Comparison of ENCODE assay signal across 15 cellular contexts in the genomic region with DNA sequence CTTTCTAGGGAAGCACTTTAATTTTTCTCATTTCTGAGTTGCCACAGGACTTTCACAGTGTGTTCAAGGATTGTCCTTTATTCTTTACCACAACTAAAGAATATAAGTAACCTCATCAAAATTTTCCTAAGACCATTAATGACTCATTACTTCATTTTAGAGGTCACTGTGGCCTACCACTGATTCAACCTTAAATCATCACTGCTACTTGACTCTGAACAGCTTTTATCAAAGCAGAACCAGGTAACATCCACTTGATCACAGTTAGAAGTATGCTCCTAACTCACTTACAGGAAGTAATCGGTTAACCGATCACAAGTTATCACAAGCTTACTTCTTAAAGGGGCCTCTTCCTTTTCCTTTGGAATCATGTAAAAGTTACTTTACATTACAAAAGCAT. TPM values are rescaled to one million over a fixed set of nuclear protein-coding genes. Genes with fewer than 3 reads are reported as not detected.
DNase-seq lines count a peak whose midpoint lies in the region; ATAC-seq and TF ChIP-seq lines count a peak whose summit lies in the region.
"Had no signal": no experiment of that assay in that cellular context is flagged by ENCODE, and none has a peak within 500 bp of the region (broad histone marks: within the 10 kb centered on the region; RNA-seq: fewer than 3 reads in every experiment).

No MANE protein-coding gene starts in this region.

- CTCF ChIA-PET in mammary epithelial cell (lab: Charles Lee; ENCODE audit: low non-redundant PET), result no interaction called here
- CTCF ChIA-PET in activated CD8-positive, alpha-beta T cell treated with anti-CD3 and anti-CD28 coated beads, Interleukin-2, amount 10 ng/mL, durations not matched to agents 7 days and 5 days (lab: Charles Lee), result interaction anchor here (1.2 kb wide), 1 partner anchor 54 kb away, joined by 5 read pairs; no protein-coding TSS in a partner anchor

- no peak for TF ChIP-seq POLR2A in breast epithelium (IDR thresholded peaks at IDR 0.05)

- in situ Hi-C loops in mammary epithelial cell (cut with MboI; ENCODE audit: low sequenced_read_pairs in 2 of 2), result no loop called here

- H3K9ac ChIP-seq in mammary epithelial cell (ENCODE audit: insufficient read depth, low read length), result no peak overlapping the region

- DNase-seq in mammary epithelial cell, result peak; percentile 39
- no peak for DNase-seq in breast epithelium (ENCODE audit: low spot score in 2 of 2)
- DNase-seq in amniotic epithelial cell (ENCODE audit: low read depth), result peak; percentile 48
- DNase-seq in left lung, result no peak
- no peak for DNase-seq in D341Med (ENCODE audit: low spot score)
- no peak for DNase-seq in activated CD8-positive, alpha-beta T cell treated with anti-CD3 and anti-CD28 coated beads, Interleukin-2, amount 10 ng/mL, durations not matched to agents 7 days and 5 days
- DNase-seq in NCI-H345 (lab: John Stamatoyannopoulos, UW), result no peak
- DNase-seq in NCI-H748 treated with DMSO at 0.1 percent for 48 hours (lab: John Stamatoyannopoulos, UW), result no peak
- DNase-seq: activated CD4-positive, alpha-beta T cell treated with anti-CD3 and anti-CD28 coated beads, Interleukin-2, amount 50 U/mL, for 48 hours; aorta; immature natural killer cell; NCI-H1105; posterior cingulate gyrus; testis had no signal

- peaks cover 4% of the 10 kb centered on the region for H3K4me1 Mint-ChIP-seq in activated CD8-positive, alpha-beta T cell treated with anti-CD3 and anti-CD28 coated beads, Interleukin-2, amount 10 ng/mL, durations not matched to agents 7 days and 5 days (ENCODE audit: low read depth)

- TF ChIP-seq CTCF in mammary epithelial cell (conservative IDR thresholded peaks at IDR 0.05 in 1 of 2, IDR thresholded peaks at IDR 0.05 in 1 of 2; ENCODE audit: extremely low read depth in 1 of 2, insufficient read depth in 1 of 2, low read depth in 1 of 2, low read length in 2 of 2) (no peak), breast epithelium (IDR thresholded peaks at IDR 0.05) (no peak), left lung (IDR thresholded peaks at IDR 0.05) (no peak)

- H3K9me3 Mint-ChIP-seq in activated CD8-positive, alpha-beta T cell treated with anti-CD3 and anti-CD28 coated beads, Interleukin-2, amount 10 ng/mL, durations not matched to agents 7 days and 5 days (ENCODE audit: insufficient read depth), result no peaks in the 10 kb centered on the region
- H3K9me3 Mint-ChIP-seq: immature natural killer cell had no signal

- POLR2A ChIA-PET in activated CD8-positive, alpha-beta T cell treated with anti-CD3 and anti-CD28 coated beads, Interleukin-2, amount 10 ng/mL, durations not matched to agents 7 days and 5 days (lab: Charles Lee), result no interaction called here

- intact Hi-C loops in mammary epithelial cell (cut with micrococcal nuclease), result no loop called here
- intact Hi-C loops in breast epithelium (cut with DNase I; ENCODE audit: low total_unique reads), result no loop called here
- intact Hi-C loops in left lung (cut with DNase I), result no loop called here

- H3K36me3 ChIP-seq in mammary epithelial cell (ENCODE audit: insufficient read depth, low read length) (no peaks in the 10 kb centered on the region), breast epithelium (no peaks in the 10 kb centered on the region), left lung (no peaks in the 10 kb centered on the region)

- peaks cover 3% of the 10 kb centered on the region for H3K27me3 ChIP-seq in mammary epithelial cell (ENCODE audit: insufficient read depth, low read length)
- H3K27me3 ChIP-seq in breast epithelium, result no peaks in the 10 kb centered on the region
- H3K27me3 ChIP-seq in left lung, result no peaks in the 10 kb centered on the region
- H3K27me3 ChIP-seq: testis had no signal

- no peaks in the 10 kb centered on the region for H3K36me3 Mint-ChIP-seq in activated CD8-positive, alpha-beta T cell treated with anti-CD3 and anti-CD28 coated beads, Interleukin-2, amount 10 ng/mL, durations not matched to agents 7 days and 5 days (ENCODE audit: low read depth)
- H3K36me3 Mint-ChIP-seq: immature natural killer cell had no signal

- no peak overlapping the region for H3K27ac Mint-ChIP-seq in activated CD8-positive, alpha-beta T cell treated with anti-CD3 and anti-CD28 coated beads, Interleukin-2, amount 10 ng/mL, durations not matched to agents 7 days and 5 days

- H3K9me3 ChIP-seq in mammary epithelial cell (replicated peaks; ENCODE audit: insufficient read depth, low read length) (no peaks in the 10 kb centered on the region), breast epithelium (no peaks in the 10 kb centered on the region), left lung (no peaks in the 10 kb centered on the region)
- H3K9me3 ChIP-seq: testis had no signal

- H3K4me1 ChIP-seq in mammary epithelial cell (ENCODE audit: insufficient read depth, low read length), result peaks cover 6% of the 10 kb centered on the region
- H3K4me1 ChIP-seq in breast epithelium, result no peaks in the 10 kb centered on the region
- H3K4me1 ChIP-seq in left lung, result peaks cover 0 to 10% of the 10 kb centered on the region in 2 donors
- H3K4me1 ChIP-seq: testis had no signal

- H3K4me2 ChIP-seq in mammary epithelial cell (ENCODE audit: insufficient read depth, low read depth, low read length), result no peak overlapping the region

- no peaks in the 10 kb centered on the region for H3K27me3 Mint-ChIP-seq in activated CD8-positive, alpha-beta T cell treated with anti-CD3 and anti-CD28 coated beads, Interleukin-2, amount 10 ng/mL, durations not matched to agents 7 days and 5 days (ENCODE audit: low read depth)

- H4K20me1 ChIP-seq in mammary epithelial cell (ENCODE audit: insufficient read depth, low read length), result no peaks in the 10 kb centered on the region

- no TSS peak for BruUV-seq in mammary epithelial cell (replicated peaks; lab: Mats Ljungman, UMichigan)

- no peak overlapping the region for H3K4me3 Mint-ChIP-seq in activated CD8-positive, alpha-beta T cell treated with anti-CD3 and anti-CD28 coated beads, Interleukin-2, amount 10 ng/mL, durations not matched to agents 7 days and 5 days

- H3K27ac ChIP-seq in mammary epithelial cell (ENCODE audit: insufficient read depth, low read depth, low read length), result no peak overlapping the region
- H3K27ac ChIP-seq in breast epithelium, result no peak overlapping the region
- no peak overlapping the region for H3K27ac ChIP-seq in left lung
- H3K27ac ChIP-seq: testis had no signal

- H3K4me3 ChIP-seq in mammary epithelial cell (replicated peaks in 1 of 3; ENCODE audit: insufficient read depth in 1 of 3, low read depth in 2 of 3, low read length in 3 of 3) (no peak overlapping the region), breast epithelium (no peak overlapping the region), left lung (no peak overlapping the region)
- H3K4me3 ChIP-seq: testis had no signal

- WGBS in mammary epithelial cell (ENCODE audit: low coverage, missing lambda C conversion rate), result 24% methylated on average over 2 of the region's 2 CpGs

- ATAC-seq in left lung, result peak; percentile 49
- no peak for ATAC-seq in activated CD8-positive, alpha-beta T cell treated with anti-CD3 and anti-CD28 coated beads, Interleukin-2, amount 10 ng/mL, durations not matched to agents 7 days and 5 days

- no peak overlapping the region for H2AFZ ChIP-seq in mammary epithelial cell (ENCODE audit: low read depth, low read length)

- H3K79me2 ChIP-seq in mammary epithelial cell (ENCODE audit: insufficient read depth, low read length), result no peaks in the 10 kb centered on the region

- dilution Hi-C loops in mammary epithelial cell (cut with HindIII; ENCODE audit: low sequenced_read_pairs), result no loop called here

RNA-seq across cellular contexts. Expression of a gene that starts 39.8 kb away (rescaled TPM):
- 1 to 10 TPM in 1 of 2 donors, not detected in 1; 1.8 TPM for total RNA-seq in mammary epithelial cell
- polyA plus RNA-seq in mammary epithelial cell, result not detected
- not detected for polyA minus RNA-seq in mammary epithelial cell
- total RNA-seq in breast epithelium, result 100 to 1,000 TPM; 507 to 797 (median 729) TPM
- total RNA-seq in left lung, result 10 to 100 TPM; 26.0 to 56.6 TPM
- total RNA-seq in activated CD8-positive, alpha-beta T cell treated with anti-CD3 and anti-CD28 coated beads, Interleukin-2, amount 10 ng/mL, durations not matched to agents 7 days and 5 days, result not detected
- total RNA-seq: T-helper 2 cell treated with Interferon-gamma antibody and Interleukin-4, amounts not matched to agents 100 ng/mL and 5 ng/mL, for 36 hours had no signal

Comparison
In these comparisons a context has a peak if more than half of its experiments do, and no peak if none do; other contexts are left out.
1. DNase-seq: peak in mammary epithelial cell (single experiment) and amniotic epithelial cell (single experiment); none in breast epithelium (0 of 2), left lung (0 of 2), D341Med (single experiment), activated CD8-positive, alpha-beta T cell treated with anti-CD3 and anti-CD28 coated beads, Interleukin-2, amount 10 ng/mL, durations not matched to agents 7 days and 5 days (single experiment), NCI-H345 (single experiment) and NCI-H748 treated with DMSO at 0.1 percent for 48 hours (single experiment).
2. RNA of a gene that starts 39.8 kb away (total RNA-seq): 507 to 797 TPM in breast epithelium and 26.0 to 56.6 TPM in left lung; 1.8 TPM in mammary epithelial cell and not detected in activated CD8-positive, alpha-beta T cell treated with anti-CD3 and anti-CD28 coated beads, Interleukin-2, amount 10 ng/mL, durations not matched to agents 7 days and 5 days; every median in the first group is over 4 times any median in the second.